10 cellular contexts compared by ENCODE assay signal in genomic region chr5:150180241-150181027, GRCh38. TPM values are rescaled to one million over a fixed set of nuclear protein-coding genes. Genes with fewer than 3 reads are reported as not detected.
DNase-seq lines count a peak whose midpoint lies in the region; ATAC-seq and TF ChIP-seq lines count a peak whose summit lies in the region.
"Had no signal": no experiment of that assay in that cellular context is flagged by ENCODE, and none has a peak within 500 bp of the region (broad histone marks: within the 10 kb centered on the region; RNA-seq: fewer than 3 reads in every experiment).

No MANE protein-coding gene starts in this region.

- peak overlapping the region; percentile 51 for H2AK5ac ChIP-seq in neuronal stem cell (ENCODE audit: low read depth, low read length)

- ATAC-seq in gastroesophageal sphincter, result peak; percentile 81
- no peak for ATAC-seq in GM21576 (IDR thresholded peaks at IDR 0.05; ENCODE audit: unreplicated experiment)
- ATAC-seq in GM19023 (IDR thresholded peaks at IDR 0.05; ENCODE audit: unreplicated experiment), result no peak

- H3K36me3 ChIP-seq in gastroesophageal sphincter (no peaks in the 10 kb centered on the region), neuronal stem cell (replicated peaks in 1 of 2; ENCODE audit: control insufficient read depth in 2 of 2, insufficient read depth in 2 of 2, low read length in 2 of 2) (no peaks in the 10 kb centered on the region), vagina (no peaks in the 10 kb centered on the region)

- no peak overlapping the region for H4K8ac ChIP-seq in neuronal stem cell (ENCODE audit: low read depth, low read length)

- H2BK120ac ChIP-seq in neuronal stem cell (ENCODE audit: low read depth, low read length), result no peak overlapping the region

- no peak for TF ChIP-seq EP300 in gastroesophageal sphincter (IDR thresholded peaks at IDR 0.05)

- DNase-seq in SIG-M5 treated with dmso at 0.1 percent for 504 hours (lab: John Stamatoyannopoulos, UW; ENCODE audit: unreplicated experiment) (peak; percentile 50), SIG-M5 (lab: John Stamatoyannopoulos, UW) (no peak), neuronal stem cell (ENCODE audit: low spot score) (no peak), vagina (ENCODE audit: extremely low spot score in 2 of 2) (peak in 1 of 2 donors; percentile 95)
- DNase-seq in central memory CD4-positive, alpha-beta T cell, result no peak
- DNase-seq: NK-92 treated with Interleukin-12 subunit alpha and Interleukin-12 subunit beta, amount 100 ng/mL, for 24 hours had no signal

- H3K9ac ChIP-seq in neuronal stem cell (ENCODE audit: low read depth, low read length, poor library complexity), result no peak overlapping the region

- H2BK15ac ChIP-seq in neuronal stem cell (ENCODE audit: low read length), result no peak overlapping the region

- no peaks in the 10 kb centered on the region for H3K9me3 ChIP-seq in gastroesophageal sphincter
- no peaks in the 10 kb centered on the region for H3K9me3 ChIP-seq in neuronal stem cell (replicated peaks in 1 of 2; ENCODE audit: control insufficient read depth in 2 of 2, insufficient read depth in 1 of 2, low read depth in 1 of 2, low read length in 2 of 2)
- H3K9me3 ChIP-seq in vagina, result no peaks in the 10 kb centered on the region

- TF ChIP-seq POLR2A in gastroesophageal sphincter (IDR thresholded peaks at IDR 0.05) (no peak), vagina (IDR thresholded peaks at IDR 0.05) (no peak)

- no peak overlapping the region for H2BK5ac ChIP-seq in neuronal stem cell (ENCODE audit: low read length)

- H3K27ac ChIP-seq in gastroesophageal sphincter, result peak overlapping the region in 3 of 4 donors; percentile 70 to 79 (median 73)
- no peak overlapping the region for H3K27ac ChIP-seq in neuronal stem cell (replicated peaks; ENCODE audit: low read length)
- H3K27ac ChIP-seq in vagina, result peak overlapping the region; percentile 90
- H3K27ac ChIP-seq: 22Rv1 had no signal

- no peak overlapping the region for H3K14ac ChIP-seq in neuronal stem cell (ENCODE audit: low read length)

- H3K18ac ChIP-seq in neuronal stem cell (ENCODE audit: low read length), result no peak overlapping the region

- H3K23ac ChIP-seq in neuronal stem cell (ENCODE audit: low read depth, low read length, poor library complexity), result no peak overlapping the region

- WGBS in gastroesophageal sphincter (ENCODE audit: low coverage in 1 of 2), 2 donors, result 45 to 53% methylated on average over 4 to 10 of the region's 18 CpGs
- no CpG with 5 or more reads among the region's 18 CpGs for WGBS in neuronal stem cell (ENCODE audit: extremely low coverage in 2 of 2, insufficient read length in 2 of 2, insufficient replicate concordance in 1 of 2), 2 donors

- no peaks in the 10 kb centered on the region for H3K27me3 ChIP-seq in gastroesophageal sphincter
- H3K27me3 ChIP-seq in neuronal stem cell (ENCODE audit: control insufficient read depth in 3 of 3, insufficient read depth in 3 of 3, low read depth in 1 of 3, low read length in 3 of 3), result peaks cover 0 to 43% (median 0%) of the 10 kb centered on the region in 3 experiments
- H3K27me3 ChIP-seq in vagina, result no peaks in the 10 kb centered on the region

- peak overlapping the region; percentile 74 for H2AFZ ChIP-seq in neuronal stem cell (ENCODE audit: low read length)

- no peak overlapping the region for H3K4ac ChIP-seq in neuronal stem cell (ENCODE audit: low read length)

- no peak overlapping the region for H4K91ac ChIP-seq in neuronal stem cell (ENCODE audit: low read depth, low read length, poor library complexity)

- intact Hi-C loops in vagina (cut with DNase I), result no loop called here

- TF ChIP-seq CTCF in gastroesophageal sphincter (IDR thresholded peaks at IDR 0.05) (no peak), vagina (IDR thresholded peaks at IDR 0.05) (no peak)

- H3K4me2 ChIP-seq in neuronal stem cell (ENCODE audit: insufficient read depth, low read length, poor library complexity, severe bottlenecking), result no peak overlapping the region

- H3K4me3 ChIP-seq in gastroesophageal sphincter (no peak overlapping the region), neuronal stem cell (ENCODE audit: low read length in 2 of 2) (no peak overlapping the region), vagina (no peak overlapping the region)

- H3K79me1 ChIP-seq in neuronal stem cell (ENCODE audit: low read depth, low read length), result no peaks in the 10 kb centered on the region

- peaks cover 0 to 33% (median 19%) of the 10 kb centered on the region in 3 donors for H3K4me1 ChIP-seq in gastroesophageal sphincter
- H3K4me1 ChIP-seq in neuronal stem cell (ENCODE audit: control insufficient read depth in 2 of 2, insufficient read depth in 1 of 2, low read depth in 1 of 2, low read length in 2 of 2), result peaks cover 0 to 1% of the 10 kb centered on the region in 2 donors
- H3K4me1 ChIP-seq in vagina, result peaks cover 51% of the 10 kb centered on the region

- no peak overlapping the region for H2BK12ac ChIP-seq in neuronal stem cell (ENCODE audit: low read length)

RNA-seq across cellular contexts. Expression of gene SLC6A7, which starts 9.4 kb away (rescaled TPM):
- total RNA-seq in gastroesophageal sphincter (not detected), vagina (0.25 TPM)
- polyA plus RNA-seq in neuronal stem cell (2013, experiment 1 of 2), result not detected
- polyA plus RNA-seq in neuronal stem cell (2013, experiment 2 of 2), result 0.01 TPM

RNA-seq across cellular contexts. Expression of gene CDX1, which starts 13.9 kb away (rescaled TPM):
- not detected for total RNA-seq in gastroesophageal sphincter
- polyA plus RNA-seq in neuronal stem cell (2013, experiment 1 of 2), result 0.10 TPM
- polyA plus RNA-seq in neuronal stem cell (2013, experiment 2 of 2), result 0.10 TPM
- not detected for total RNA-seq in vagina

RNA-seq across cellular contexts. Expression of gene PDGFRB, which starts 24.8 kb away (rescaled TPM):
- 100 to 1,000 TPM in 3 of 4 donors, 10 to 100 TPM in 1; 87.5 to 161 (median 113) TPM for total RNA-seq in gastroesophageal sphincter
- polyA plus RNA-seq in neuronal stem cell (2013, experiment 1 of 2), result 11.0 TPM
- 11.2 TPM for polyA plus RNA-seq in neuronal stem cell (2013, experiment 2 of 2)
- 173 TPM for total RNA-seq in vagina
